Comparison of ENCODE assay signal across 12 cellular contexts in the genomic region with DNA sequence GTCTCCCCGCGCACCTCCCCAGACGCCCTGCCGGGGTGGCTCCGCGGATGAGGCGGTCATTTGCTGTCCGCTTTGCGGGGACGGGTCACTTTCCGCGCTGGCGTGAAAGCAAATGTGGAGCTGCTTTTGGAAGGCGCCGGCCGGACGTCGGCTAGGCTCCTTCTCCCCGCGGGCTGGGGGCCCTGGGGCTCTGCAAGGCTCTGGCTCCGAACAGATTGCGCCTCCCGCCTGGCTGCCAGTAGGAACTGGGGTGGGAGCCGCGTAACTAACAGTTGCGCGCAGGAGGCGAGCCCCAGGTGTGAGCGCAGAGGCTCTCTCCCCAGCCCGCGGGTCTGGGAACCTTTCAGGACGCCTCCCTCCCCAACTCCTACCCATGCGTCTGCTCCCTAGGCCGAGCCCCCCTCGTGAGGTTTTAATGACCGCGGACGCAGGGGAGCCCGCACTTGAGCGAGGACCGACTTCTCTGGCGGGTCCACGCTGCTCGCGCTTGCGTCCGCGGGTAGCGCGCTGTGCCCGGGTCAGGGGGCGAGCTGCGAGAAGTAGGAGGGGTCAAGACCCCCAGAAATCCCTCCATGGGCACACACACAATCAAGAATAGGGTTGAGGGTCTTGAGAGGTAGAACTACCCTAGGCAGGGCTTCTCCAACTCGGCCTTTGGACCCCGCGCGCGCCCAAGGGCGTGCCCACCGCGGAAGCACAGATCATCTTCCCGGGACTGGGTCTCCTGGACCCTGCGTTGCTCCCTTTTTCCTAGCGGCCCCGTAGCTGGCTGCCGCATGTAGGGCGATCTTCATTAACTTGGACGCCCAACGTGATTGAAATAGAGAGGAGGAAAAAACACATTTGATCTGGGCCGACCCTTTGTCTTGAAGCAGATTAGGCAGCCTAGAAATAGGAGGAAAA.
DNase-seq lines count a peak whose midpoint lies in the region; ATAC-seq, FAIRE-seq and TF ChIP-seq lines count a peak whose summit lies in the region.
"Had no signal": no experiment of that assay in that cellular context is flagged by ENCODE, and none has a peak within 500 bp of the region (broad histone marks: within the 10 kb centered on the region; RNA-seq: fewer than 3 reads in every experiment).

No MANE protein-coding gene starts in this region.

- peaks cover 4% of the 10 kb centered on the region for H4K20me1 ChIP-seq in endothelial cell of umbilical vein (replicated peaks; ENCODE audit: control insufficient read depth, extremely low read depth, insufficient read depth, low read length)
- H4K20me1 ChIP-seq in Karpas-422 (ENCODE audit: insufficient read depth, low read depth, low read length), result no peaks in the 10 kb centered on the region

- H3K27me3 ChIP-seq in HUES64 (ENCODE audit: insufficient read depth, low read length) (peaks cover 95% of the 10 kb centered on the region), endothelial cell of umbilical vein (ENCODE audit: control insufficient read depth in 2 of 2, insufficient read depth in 2 of 2, low read length in 2 of 2) (peaks cover 67 to 95% of the 10 kb centered on the region in 2 experiments), tibial nerve (peaks cover 0 to 97% of the 10 kb centered on the region in 2 donors), Karpas-422 (ENCODE audit: low read length) (no peaks in the 10 kb centered on the region), left ventricle myocardium inferior (ENCODE audit: low read depth) (peaks cover 100% of the 10 kb centered on the region)

- DNase-seq in endothelial cell of umbilical vein (ENCODE audit: low read depth, low spot score) (no peak), mucosa of descending colon (peak in 1 of 3 donors; percentile 29), tibial nerve (ENCODE audit: low spot score in 2 of 2) (no peak), urothelium cell line (ENCODE audit: low spot score) (no peak), Karpas-422 (no peak), left ventricle myocardium inferior (no peak)
- DNase-seq: activated CD8-positive, alpha-beta T cell treated with anti-CD3 and anti-CD28 coated beads, Interleukin-2, amount 10 ng/mL, durations not matched to agents 7 days and 5 days; left cardiac atrium; NCI-H1930 had no signal

- peaks cover 38% of the 10 kb centered on the region for H3K4me1 ChIP-seq in HUES64 (ENCODE audit: insufficient read depth, low read length)
- H3K4me1 ChIP-seq in endothelial cell of umbilical vein (ENCODE audit: control insufficient read depth, extremely low read depth, insufficient read depth, low read length), result peaks cover 7% of the 10 kb centered on the region
- H3K4me1 ChIP-seq in mucosa of descending colon (ENCODE audit: low read depth), result peaks cover 3% of the 10 kb centered on the region
- peaks cover 0 to 56% (median 16%) of the 10 kb centered on the region in 4 donors for H3K4me1 ChIP-seq in tibial nerve
- peaks cover 8% of the 10 kb centered on the region for H3K4me1 ChIP-seq in Karpas-422 (ENCODE audit: low read length)
- peaks cover 20% of the 10 kb centered on the region for H3K4me1 ChIP-seq in left ventricle myocardium inferior
- H3K4me1 ChIP-seq: SJSA1 had no signal

- H3K9me3 ChIP-seq in HUES64 (ENCODE audit: insufficient read depth, low read depth, low read length) (no peaks in the 10 kb centered on the region), endothelial cell of umbilical vein (replicated peaks; ENCODE audit: control insufficient read depth, insufficient read depth, low read length) (no peaks in the 10 kb centered on the region), mucosa of descending colon (no peaks in the 10 kb centered on the region), tibial nerve (no peaks in the 10 kb centered on the region), Karpas-422 (ENCODE audit: low read length) (no peaks in the 10 kb centered on the region), left ventricle myocardium inferior (replicated peaks) (no peaks in the 10 kb centered on the region)
- H3K9me3 ChIP-seq: SJSA1 had no signal

- H3K27ac ChIP-seq in HUES64 (ENCODE audit: low read depth, low read length) (no peak overlapping the region), endothelial cell of umbilical vein (ENCODE audit: insufficient read depth, low read depth, low read length) (no peak overlapping the region), tibial nerve (peak overlapping the region; percentile 16 to 61 (median 38)), Karpas-422 (ENCODE audit: low read length) (no peak overlapping the region), left ventricle myocardium inferior (replicated peaks) (no peak overlapping the region)
- H3K27ac ChIP-seq: SJSA1 had no signal

- H3K36me3 ChIP-seq in HUES64 (ENCODE audit: insufficient read depth, low read length), result no peaks in the 10 kb centered on the region
- no peaks in the 10 kb centered on the region for H3K36me3 ChIP-seq in endothelial cell of umbilical vein (ENCODE audit: control insufficient read depth in 2 of 2, extremely low read depth in 1 of 2, insufficient read depth in 2 of 2, low read length in 2 of 2)
- no peaks in the 10 kb centered on the region for H3K36me3 ChIP-seq in mucosa of descending colon (ENCODE audit: low read depth)
- no peaks in the 10 kb centered on the region for H3K36me3 ChIP-seq in tibial nerve
- no peaks in the 10 kb centered on the region for H3K36me3 ChIP-seq in Karpas-422 (ENCODE audit: insufficient read depth, low read length)
- no peaks in the 10 kb centered on the region for H3K36me3 ChIP-seq in left ventricle myocardium inferior
- H3K36me3 ChIP-seq: SJSA1 had no signal

- POLR2A ChIA-PET in endothelial cell of umbilical vein (lab: Charles Lee), result no interaction called here

- BruUV-seq in endothelial cell of umbilical vein (replicated peaks; lab: Mats Ljungman, UMichigan), result no TSS peak

- under 1% methylated on average over 70 of the region's 70 CpGs for WGBS in HUES64
- 4 to 12% methylated on average over 64 of the region's 70 CpGs for WGBS in tibial nerve, 2 donors

- H3K9me1 ChIP-seq in endothelial cell of umbilical vein (replicated peaks; ENCODE audit: control insufficient read depth, extremely low read depth, insufficient read depth, low read length), result no peaks in the 10 kb centered on the region

- no peak for TF ChIP-seq POLR2A in endothelial cell of umbilical vein (IDR thresholded peaks at IDR 0.05; ENCODE audit: low read depth, low read length)
- TF ChIP-seq POLR2A in tibial nerve (IDR thresholded peaks at IDR 0.05), result no peak

- no peaks in the 10 kb centered on the region for H3K79me2 ChIP-seq in endothelial cell of umbilical vein (ENCODE audit: control insufficient read depth, insufficient read depth, low read length)
- no peaks in the 10 kb centered on the region for H3K79me2 ChIP-seq in Karpas-422 (ENCODE audit: low read length)

- FAIRE-seq in endothelial cell of umbilical vein (lab: Jason Lieb, UNC) (no peak), urothelium cell line (lab: Jason Lieb, UNC) (no peak)

- dilution Hi-C loops in endothelial cell of umbilical vein (cut with MboI; ENCODE audit: extremely low pct_ligation_motif_present, low sequenced_read_pairs), result no loop called here

- H2AFZ ChIP-seq in endothelial cell of umbilical vein (ENCODE audit: low read depth, low read length) (no peak overlapping the region), Karpas-422 (ENCODE audit: low read length) (no peak overlapping the region)

- no peaks in the 10 kb centered on the region for H3K9me2 ChIP-seq in Karpas-422 (replicated peaks; ENCODE audit: insufficient read depth, low read length)

- no peak for TF ChIP-seq CTCF in endothelial cell of umbilical vein (IDR thresholded peaks at IDR 0.05; ENCODE audit: extremely low read depth in 1 of 2, insufficient read depth in 1 of 2, low read depth in 1 of 2, low read length in 2 of 2)
- no peak for TF ChIP-seq CTCF in mucosa of descending colon (IDR thresholded peaks at IDR 0.05)
- TF ChIP-seq CTCF in tibial nerve (IDR thresholded peaks at IDR 0.05), result no peak
- no peak for TF ChIP-seq CTCF in left ventricle myocardium inferior (IDR thresholded peaks at IDR 0.05; ENCODE audit: borderline replicate concordance)

- H3K4me3 ChIP-seq in HUES64 (ENCODE audit: low read length) (peak overlapping the region; percentile 46), endothelial cell of umbilical vein (replicated peaks in 1 of 3; ENCODE audit: insufficient read depth in 1 of 3, low read depth in 1 of 3, low read length in 3 of 3) (no peak overlapping the region), mucosa of descending colon (no peak overlapping the region), tibial nerve (peak overlapping the region; percentile 2 to 12 (median 6)), Karpas-422 (ENCODE audit: low read length) (no peak overlapping the region), left ventricle myocardium inferior (no peak overlapping the region)
- H3K4me3 ChIP-seq: SJSA1 had no signal

- intact Hi-C loops in endothelial cell of umbilical vein (cut with micrococcal nuclease) (loop anchor here (10.0 kb wide), 1 partner anchor 983 kb away; no protein-coding TSS in a partner anchor), mucosa of descending colon (cut with DNase I, micrococcal nuclease) (no loop called here), left ventricle myocardium inferior (cut with micrococcal nuclease) (no loop called here)

- CTCF ChIA-PET in endothelial cell of umbilical vein (lab: Charles Lee), result interaction anchor here (1.0 to 2.0 kb wide), 3 partner anchors 153 to 1069 kb away, joined by 3 to 7 read pairs (median 4); no protein-coding TSS in a partner anchor

- H3K4me2 ChIP-seq in endothelial cell of umbilical vein (ENCODE audit: insufficient read depth, low read length), result no peak overlapping the region
- H3K4me2 ChIP-seq in Karpas-422 (ENCODE audit: low read depth, low read length, poor library complexity, severe bottlenecking), result no peak overlapping the region

- H3K9ac ChIP-seq in HUES64 (ENCODE audit: low read depth, low read length) (no peak overlapping the region), endothelial cell of umbilical vein (replicated peaks; ENCODE audit: extremely low read depth, insufficient read depth, low read length) (no peak overlapping the region), Karpas-422 (ENCODE audit: low read length) (no peak overlapping the region)

- ATAC-seq in mucosa of descending colon, result peak; percentile 17
- ATAC-seq in HG03280 (IDR thresholded peaks at IDR 0.05; ENCODE audit: unreplicated experiment), result no peak
- ATAC-seq: activated CD8-positive, alpha-beta T cell treated with anti-CD3 and anti-CD28 coated beads, Interleukin-2, amount 10 ng/mL, durations not matched to agents 7 days and 5 days had no signal

- TF ChIP-seq EP300 in tibial nerve (IDR thresholded peaks at IDR 0.05), result no peak

TF ChIP-seq in endothelial cell of umbilical vein, 7 proteins besides CTCF, POLR2A, EP300 and RAD21 (continues in another document):
- TF ChIP-seq GATA2 (IDR thresholded peaks at IDR 0.05; ENCODE audit: insufficient read depth, insufficient read length, low read depth, low read length) (no peak), POLR2AphosphoS5 (IDR thresholded peaks at IDR 0.05; ENCODE audit: insufficient read depth, low read depth, low read length) (no peak), EZH2 (IDR thresholded peaks at IDR 0.05; ENCODE audit: borderline replicate concordance, low read depth, low read length, severe bottlenecking) (peak; percentile 93)
- TF ChIP-seq, protein P1, sequence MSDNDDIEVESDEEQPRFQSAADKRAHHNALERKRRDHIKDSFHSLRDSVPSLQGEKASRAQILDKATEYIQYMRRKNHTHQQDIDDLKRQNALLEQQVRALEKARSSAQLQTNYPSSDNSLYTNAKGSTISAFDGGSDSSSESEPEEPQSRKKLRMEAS (IDR thresholded peaks at IDR 0.05; ENCODE audit: insufficient read depth, insufficient read length), result no peak

Comparison
In these comparisons a context has a peak if more than half of its experiments do, and no peak if none do; other contexts are left out.
1. H3K27ac ChIP-seq: peak in tibial nerve (4 of 4); none in HUES64 (single experiment), endothelial cell of umbilical vein (single experiment), Karpas-422 (single experiment) and left ventricle myocardium inferior (single experiment).
2. H3K4me3 ChIP-seq: peak in HUES64 (single experiment) and tibial nerve (4 of 4); none in endothelial cell of umbilical vein (0 of 3), mucosa of descending colon (single experiment), Karpas-422 (single experiment) and left ventricle myocardium inferior (single experiment).